In genomic region chr11:70066136-70066520, GRCh38 we compare ENCODE assay signal across 1 cellular context.
TF ChIP-seq lines count a peak whose summit lies in the region.

No MANE protein-coding gene starts in this region.

TF ChIP-seq in WTC11, 78 proteins besides CTCF, POLR2A, EP300 and RAD21 (continued from another document):
- TF ChIP-seq ERG (CRISPR knock-in tag; IDR thresholded peaks at IDR 0.05): no peak
- TF ChIP-seq NR2C2 (CRISPR knock-in tag; IDR thresholded peaks at IDR 0.05): no peak
- no peak for TF ChIP-seq CBFB (CRISPR knock-in tag; IDR thresholded peaks at IDR 0.05; ENCODE audit: low read depth)
- TF ChIP-seq ZMAT4 (CRISPR knock-in tag; IDR thresholded peaks at IDR 0.05): no peak
- no peak for TF ChIP-seq ETV6 (CRISPR knock-in tag; IDR thresholded peaks at IDR 0.05)
- TF ChIP-seq RORB (CRISPR knock-in tag; IDR thresholded peaks at IDR 0.05): no peak
- TF ChIP-seq HMGXB4 (CRISPR knock-in tag; IDR thresholded peaks at IDR 0.05): no peak
- no peak for TF ChIP-seq ZNF121 (CRISPR knock-in tag; IDR thresholded peaks at IDR 0.05)
- TF ChIP-seq JAZF1 (CRISPR knock-in tag; IDR thresholded peaks at IDR 0.05): no peak
- no peak for TF ChIP-seq PREB (CRISPR knock-in tag; IDR thresholded peaks at IDR 0.05; ENCODE audit: borderline replicate concordance)
- no peak for TF ChIP-seq ZNF263 (CRISPR knock-in tag; IDR thresholded peaks at IDR 0.05; ENCODE audit: low read depth)
- TF ChIP-seq TEAD4 (CRISPR knock-in tag; IDR thresholded peaks at IDR 0.05): no peak
- TF ChIP-seq SMAD3 (CRISPR knock-in tag; IDR thresholded peaks at IDR 0.05; ENCODE audit: borderline replicate concordance): no peak
- TF ChIP-seq USF2 (CRISPR knock-in tag; IDR thresholded peaks at IDR 0.05): no peak
- no peak for TF ChIP-seq NR1H2 (CRISPR knock-in tag; IDR thresholded peaks at IDR 0.05)
- no peak for TF ChIP-seq ATF2 (CRISPR knock-in tag; IDR thresholded peaks at IDR 0.05; ENCODE audit: borderline replicate concordance, low read depth)
- TF ChIP-seq ZSCAN18 (CRISPR knock-in tag; IDR thresholded peaks at IDR 0.05): no peak
- TF ChIP-seq FOXJ3 (CRISPR knock-in tag; IDR thresholded peaks at IDR 0.05; ENCODE audit: borderline replicate concordance): no peak
- TF ChIP-seq ZNF423 (CRISPR knock-in tag; IDR thresholded peaks at IDR 0.05): no peak
